Comparison of ENCODE assay signal across 8 cellular contexts in the genomic region with DNA sequence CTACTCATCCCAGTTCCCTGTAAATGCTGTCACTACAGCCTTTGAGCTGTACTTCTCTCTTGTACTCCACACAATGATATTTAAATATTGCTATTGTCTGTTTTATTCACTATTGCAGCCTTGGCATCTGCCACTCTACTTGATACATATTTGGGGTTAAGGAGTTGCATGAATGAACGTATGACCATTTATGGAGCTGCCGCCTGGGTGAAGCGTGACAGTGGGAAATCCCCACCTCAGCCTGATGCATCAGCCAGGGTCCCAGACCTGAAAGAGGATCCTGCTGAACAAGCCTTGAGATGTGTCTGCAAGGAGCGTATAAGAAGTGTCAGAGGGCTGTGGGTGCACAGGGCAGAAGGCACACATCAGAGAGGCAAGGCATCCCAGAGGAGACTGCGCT.
DNase-seq lines count a peak whose midpoint lies in the region; ATAC-seq lines count a peak whose summit lies in the region.

No MANE protein-coding gene starts in this region.

- DNase-seq in activated T-cell treated with anti-CD3 and anti-CD28 coated beads for 4 hours (peak; percentile 31), NCI-H1436 (lab: John Stamatoyannopoulos, UW) (no peak), DMS79 (lab: John Stamatoyannopoulos, UW) (no peak), SKM-1 treated with dmso at 0.1 percent for 144 hours (lab: John Stamatoyannopoulos, UW; ENCODE audit: unreplicated experiment) (no peak), D341Med (ENCODE audit: low spot score) (no peak)
- DNase-seq in stimulated activated CD4-positive, alpha-beta T cell treated with anti-CD3 and anti-CD28 coated beads, Interleukin-4, amount 100 ng/mL, for 48 hours (ENCODE audit: low read depth in 2 of 2), result peak; percentile 19 to 42

- ATAC-seq in GM19043 (IDR thresholded peaks at IDR 0.05; ENCODE audit: low read depth, unreplicated experiment), result peak; percentile 78
- peak; percentile 82 for ATAC-seq in HG03103 (IDR thresholded peaks at IDR 0.05; ENCODE audit: low read depth, unreplicated experiment)

Comparison
In these comparisons a context has a peak if more than half of its experiments do, and no peak if none do; other contexts are left out.
1. DNase-seq: peak in activated T-cell treated with anti-CD3 and anti-CD28 coated beads for 4 hours (single experiment) and stimulated activated CD4-positive, alpha-beta T cell treated with anti-CD3 and anti-CD28 coated beads, Interleukin-4, amount 100 ng/mL, for 48 hours (2 of 2); none in NCI-H1436 (single experiment), DMS79 (single experiment), SKM-1 treated with dmso at 0.1 percent for 144 hours (single experiment) and D341Med (single experiment).